Comparison of ENCODE assay signal across 8 cellular contexts in the genomic region with DNA sequence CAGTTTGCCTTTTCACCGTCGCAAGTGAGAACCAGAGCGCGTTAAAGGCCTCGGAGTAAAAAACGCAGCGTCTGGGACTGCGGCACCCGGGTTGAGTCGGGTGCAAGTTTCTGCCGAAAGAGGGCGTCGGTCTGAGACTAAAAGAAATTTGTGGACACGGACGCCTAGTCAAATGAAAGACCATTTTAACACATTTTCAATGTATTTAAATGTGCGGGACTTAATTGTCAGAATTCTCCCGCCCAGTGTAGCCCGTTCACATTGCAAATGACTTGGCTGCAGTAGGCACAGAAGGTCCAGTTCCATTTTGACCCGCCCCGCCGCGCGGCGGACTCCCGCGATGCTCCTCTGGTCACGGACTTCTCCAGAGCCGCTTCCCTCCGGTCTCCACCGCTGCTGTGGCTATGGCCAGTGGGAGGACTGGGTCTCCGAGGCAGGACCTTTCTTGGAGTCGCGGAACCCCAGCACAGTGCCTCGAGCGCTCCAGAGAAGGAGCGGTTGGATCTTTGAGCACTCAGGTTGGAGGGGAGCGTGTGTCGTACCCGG. TPM values are rescaled to one million over a fixed set of nuclear protein-coding genes. Genes with fewer than 3 reads are reported as not detected.
DNase-seq lines count a peak whose midpoint lies in the region; ATAC-seq and TF ChIP-seq lines count a peak whose summit lies in the region.

No MANE protein-coding gene starts in this region.

- DNase-seq in DMS79 treated with DMSO at 0.1 percent for 48 hours (lab: John Stamatoyannopoulos, UW) (peak; percentile 11), DMS79 (lab: John Stamatoyannopoulos, UW) (no peak), NCI-H524 treated with DMSO at 0.1 percent for 48 hours (lab: John Stamatoyannopoulos, UW) (peak; percentile 48), fibroblast of the conjunctiva (ENCODE audit: low read depth) (peak; percentile 64), natural killer cell (peak; percentile 35), tibial artery (peak; percentile 59 to 87)
- DNase-seq in activated T-cell treated with anti-CD3 and anti-CD28 coated beads, Interleukin-2, amount 50 U/mL, for 24 hours, result peak; percentile 60

- H3K27me3 ChIP-seq in tibial artery, result no peaks in the 10 kb centered on the region

- H3K4me3 Mint-ChIP-seq in activated T-cell treated with anti-CD3 and anti-CD28 coated beads, Interleukin-2, amount 50 U/mL, for 24 hours, result peak overlapping the region; percentile 76
- H3K4me3 Mint-ChIP-seq in natural killer cell, result peak overlapping the region; percentile 66

- H3K4me1 ChIP-seq in tibial artery, result peaks cover 0 to 24% (median 7%) of the 10 kb centered on the region in 4 donors

- TF ChIP-seq CTCF in natural killer cell (IDR thresholded peaks at IDR 0.05) (peak; percentile 62), tibial artery (IDR thresholded peaks at IDR 0.05) (peak; percentile 75 to 78)

- H3K27ac ChIP-seq in tibial artery, result peak overlapping the region; percentile 77 to 95

- no peak overlapping the region for H3K27ac Mint-ChIP-seq in activated T-cell treated with anti-CD3 and anti-CD28 coated beads, Interleukin-2, amount 50 U/mL, for 24 hours
- H3K27ac Mint-ChIP-seq in natural killer cell, result no peak overlapping the region

- peak overlapping the region; percentile 76 to 78 for H3K4me3 ChIP-seq in tibial artery

- intact Hi-C loops in natural killer cell (cut with micrococcal nuclease) (loop anchor here (1.0 to 10.0 kb wide), 2 partner anchors 142 to 235 kb away; no protein-coding TSS in a partner anchor), tibial artery (cut with DNase I; ENCODE audit: low total_unique reads) (loop anchor here (5.0 to 10.0 kb wide), 5 partner anchors 52 to 715 kb away; no protein-coding TSS in a partner anchor)

- peaks cover 88% of the 10 kb centered on the region for H3K27me3 Mint-ChIP-seq in activated T-cell treated with anti-CD3 and anti-CD28 coated beads, Interleukin-2, amount 50 U/mL, for 24 hours
- H3K27me3 Mint-ChIP-seq in natural killer cell (ENCODE audit: low read depth in 2 of 2), result peaks cover 46 to 64% of the 10 kb centered on the region in 2 donors

- H3K36me3 ChIP-seq in tibial artery, result no peaks in the 10 kb centered on the region

- no peaks in the 10 kb centered on the region for H3K36me3 Mint-ChIP-seq in activated T-cell treated with anti-CD3 and anti-CD28 coated beads, Interleukin-2, amount 50 U/mL, for 24 hours (ENCODE audit: low read depth)
- H3K36me3 Mint-ChIP-seq in natural killer cell, result no peaks in the 10 kb centered on the region

- peaks cover 44% of the 10 kb centered on the region for H3K4me1 Mint-ChIP-seq in activated T-cell treated with anti-CD3 and anti-CD28 coated beads, Interleukin-2, amount 50 U/mL, for 24 hours (ENCODE audit: low read depth)
- peaks cover 35 to 44% of the 10 kb centered on the region in 2 donors for H3K4me1 Mint-ChIP-seq in natural killer cell

- H3K9me3 Mint-ChIP-seq in activated T-cell treated with anti-CD3 and anti-CD28 coated beads, Interleukin-2, amount 50 U/mL, for 24 hours, result no peaks in the 10 kb centered on the region
- H3K9me3 Mint-ChIP-seq in natural killer cell, result no peaks in the 10 kb centered on the region

- ATAC-seq in HG03045 (IDR thresholded peaks at IDR 0.05; ENCODE audit: unreplicated experiment) (peak; percentile 58), natural killer cell (peak; percentile 59 to 75 (median 67))

- H3K9me3 ChIP-seq in tibial artery, result no peaks in the 10 kb centered on the region

RNA-seq across cellular contexts. Expression of a gene that starts 1.3 kb away (rescaled TPM):
- under 1 TPM in 1 of 3 donors, not detected in 2; 0.23 TPM for total RNA-seq in natural killer cell
